Comparison of ENCODE assay signal across 8 cellular contexts in the genomic region with DNA sequence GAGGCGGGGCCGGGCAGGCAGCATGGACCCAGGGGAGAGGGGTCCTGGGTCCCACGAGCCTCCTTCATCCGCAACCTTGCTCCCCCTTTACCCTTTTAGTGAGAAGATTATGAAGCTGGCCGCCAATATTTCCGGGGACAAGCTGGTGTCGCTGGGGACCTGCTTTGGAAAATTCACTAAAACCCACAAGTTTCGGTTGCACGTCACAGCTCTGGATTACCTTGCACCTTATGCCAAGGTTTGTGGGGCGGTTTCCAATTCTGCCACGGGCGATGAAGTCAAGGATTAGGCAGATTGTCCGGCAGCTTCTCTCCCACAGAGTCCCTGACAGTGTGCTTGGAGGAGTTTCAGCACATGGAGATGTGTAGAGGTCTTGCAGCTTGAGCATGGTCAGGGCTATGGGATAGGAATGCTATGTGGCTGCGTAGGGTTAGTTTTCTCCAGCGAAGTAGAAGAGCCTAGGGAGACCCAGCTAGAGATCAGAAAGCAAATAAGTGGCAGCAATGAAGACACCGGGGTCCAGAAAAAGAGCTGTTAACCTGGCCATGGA. TPM values are rescaled to one million over a fixed set of nuclear protein-coding genes. Genes with fewer than 3 reads are reported as not detected.
DNase-seq lines count a peak whose midpoint lies in the region; ATAC-seq and TF ChIP-seq lines count a peak whose summit lies in the region.

No MANE protein-coding gene starts in this region.

- H3K27me3 ChIP-seq in GM06990 (replicated peaks; ENCODE audit: control insufficient read depth, insufficient read depth, low read length) (no peaks in the 10 kb centered on the region), PC-3 (ENCODE audit: low read length) (no peaks in the 10 kb centered on the region), neuron (ENCODE audit: insufficient read depth, low read length) (no peaks in the 10 kb centered on the region)

- H3K4me1 ChIP-seq in PC-3 (ENCODE audit: insufficient read depth, low read length) (peaks cover 23% of the 10 kb centered on the region), neuron (ENCODE audit: insufficient read depth, low read length) (peaks cover 17% of the 10 kb centered on the region)

- H3K4me3 Mint-ChIP-seq in effector memory CD8-positive, alpha-beta T cell: peak overlapping the region; percentile 99

- no peaks in the 10 kb centered on the region for H4K20me1 ChIP-seq in PC-3 (ENCODE audit: low read length)

- peaks cover 35% of the 10 kb centered on the region for H3K36me3 Mint-ChIP-seq in effector memory CD8-positive, alpha-beta T cell (ENCODE audit: insufficient read depth)

- intact Hi-C loops in PC-3 (cut with micrococcal nuclease): no loop called here

- ATAC-seq in PC-3 (no peak), HG02981 (IDR thresholded peaks at IDR 0.05; ENCODE audit: unreplicated experiment) (no peak)
- ATAC-seq in effector memory CD8-positive, alpha-beta T cell (replicated peaks): no peak

- H2AFZ ChIP-seq in PC-3 (ENCODE audit: low read length) (peak overlapping the region; percentile 61), neuron (ENCODE audit: low read depth, low read length) (peak overlapping the region; percentile 6)

- peak overlapping the region; percentile 70 for H3K27ac ChIP-seq in PC-3 (ENCODE audit: low read length)

- H3K27me3 Mint-ChIP-seq in effector memory CD8-positive, alpha-beta T cell: no peaks in the 10 kb centered on the region

- no peak for DNase-seq in GM06990 (ENCODE audit: extremely low read depth, insufficient read length)
- DNase-seq in PC-3: no peak
- DNase-seq in effector memory CD8-positive, alpha-beta T cell: no peak
- DNase-seq in epidermal melanocyte (ENCODE audit: insufficient read length, low spot score): no peak
- DNase-seq in NCI-H345 treated with DMSO at 0.1 percent for 48 hours (lab: John Stamatoyannopoulos, UW; ENCODE audit: unreplicated experiment): no peak
- no peak for DNase-seq in DMS153 treated with DMSO at 0.1 percent for 48 hours (lab: John Stamatoyannopoulos, UW; ENCODE audit: unreplicated experiment)

- H3K4me3 ChIP-seq in GM06990 (replicated peaks; ENCODE audit: low read depth, low read length) (peak overlapping the region; percentile 97), PC-3 (ENCODE audit: low read length) (peak overlapping the region; percentile 83), neuron (ENCODE audit: low read length) (peak overlapping the region; percentile 80)

- H3K27ac Mint-ChIP-seq in effector memory CD8-positive, alpha-beta T cell: peak overlapping the region; percentile 93 to 97

- H3K9me2 ChIP-seq in PC-3 (replicated peaks; ENCODE audit: low read length): no peaks in the 10 kb centered on the region

- peaks cover 29 to 38% of the 10 kb centered on the region in 2 donors for H3K4me1 Mint-ChIP-seq in effector memory CD8-positive, alpha-beta T cell (ENCODE audit: low read depth in 2 of 2)

- no TSS peak for BruUV-seq in PC-3 (replicated peaks; lab: Mats Ljungman, UMichigan)

- H3K79me2 ChIP-seq in PC-3 (ENCODE audit: low read length): peaks cover 57% of the 10 kb centered on the region

- H3K36me3 ChIP-seq in GM06990 (ENCODE audit: control insufficient read depth, insufficient read depth, low read length) (peaks cover 3% of the 10 kb centered on the region), PC-3 (ENCODE audit: low read depth, low read length) (peaks cover 23% of the 10 kb centered on the region), neuron (ENCODE audit: insufficient read depth, low read length) (peaks cover 44% of the 10 kb centered on the region)

- H3F3A ChIP-seq in PC-3 (ENCODE audit: low read length, unreplicated experiment): no peaks in the 10 kb centered on the region

- H3K9me3 ChIP-seq in PC-3 (ENCODE audit: low read length) (no peaks in the 10 kb centered on the region), neuron (ENCODE audit: low read length) (no peaks in the 10 kb centered on the region)

- H3K4me2 ChIP-seq in PC-3 (ENCODE audit: low read length): peak overlapping the region; percentile 84

- CTCF ChIA-PET in PC-3 (lab: Charles Lee): no interaction called here

- no peak for TF ChIP-seq CTCF in GM06990 (IDR thresholded peaks at IDR 0.05; ENCODE audit: insufficient read depth, low read length, poor library complexity, severe bottlenecking)
- no peak for TF ChIP-seq CTCF in PC-3 (conservative IDR thresholded peaks at IDR 0.05; ENCODE audit: low read depth, low read length)

- POLR2A ChIA-PET in PC-3 (lab: Charles Lee; ENCODE audit: unreplicated experiment): no interaction called here

- no peaks in the 10 kb centered on the region for H3K9me3 Mint-ChIP-seq in effector memory CD8-positive, alpha-beta T cell

- peak overlapping the region; percentile 99 for H3K9ac ChIP-seq in PC-3 (ENCODE audit: low read length)

RNA-seq across cellular contexts. Expression of a gene that starts 0.6 kb away (rescaled TPM):
- total RNA-seq in PC-3 (2014; rRNA removed): 25.4 and 28.3 TPM in 2 replicates

RNA-seq across cellular contexts. Expression of a gene that starts 0.8 kb away (rescaled TPM):
- 27.2 and 29.5 TPM in 2 replicates for total RNA-seq in PC-3 (2014; rRNA removed)

RNA-seq across cellular contexts. Expression of a gene that starts 9.8 kb away (rescaled TPM):
- total RNA-seq in PC-3 (2014; rRNA removed): 30.6 and 45.0 TPM in 2 replicates

RNA-seq across cellular contexts. Expression of a gene that starts 11.4 kb away (rescaled TPM):
- total RNA-seq in PC-3 (2014; rRNA removed): not detected in 2 replicates

RNA-seq across cellular contexts. Expression of a gene that starts 29.0 kb away (rescaled TPM):
- 27.3 and 28.1 TPM in 2 replicates for total RNA-seq in PC-3 (2014; rRNA removed)
